11 cellular contexts compared by ENCODE assay signal in the genomic region with DNA sequence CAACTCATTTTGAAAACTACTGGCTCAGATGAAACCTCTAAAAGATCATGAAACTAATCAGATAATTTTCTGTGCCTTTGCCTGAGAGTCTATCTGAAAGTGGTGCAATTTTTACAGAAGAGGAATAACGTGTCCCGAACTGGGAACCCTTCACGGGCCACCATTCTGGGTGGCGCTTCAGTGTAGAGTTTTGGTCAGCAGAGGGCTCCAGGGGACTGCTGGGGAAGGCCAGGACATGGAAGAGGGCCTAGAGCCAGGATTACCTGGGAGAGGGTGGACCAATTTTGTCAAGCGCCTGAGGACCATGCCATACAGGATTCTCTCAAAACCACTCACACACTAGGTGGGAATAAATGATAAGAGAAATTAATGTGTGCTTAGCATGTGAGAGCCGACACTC. TPM values are rescaled to one million over a fixed set of nuclear protein-coding genes. Genes with fewer than 3 reads are reported as not detected.
DNase-seq lines count a peak whose midpoint lies in the region; ATAC-seq and TF ChIP-seq lines count a peak whose summit lies in the region.
"Had no signal": no experiment of that assay in that cellular context is flagged by ENCODE, and none has a peak within 500 bp of the region (broad histone marks: within the 10 kb centered on the region; RNA-seq: fewer than 3 reads in every experiment).

No MANE protein-coding gene starts in this region.

- in situ Hi-C loops in gastrocnemius medialis (cut with MboI; ENCODE audit: low sequenced_read_pairs in 4 of 4), result no loop called here

- no peak for TF ChIP-seq POLR2A in gastrocnemius medialis (IDR thresholded peaks at IDR 0.05)

- DNase-seq in cardiac muscle cell (ENCODE audit: low read depth in 1 of 2, low spot score in 1 of 2) (peak; percentile 12 to 60), cardiac septum (ENCODE audit: low spot score) (no peak), glomerular visceral epithelial cell (ENCODE audit: extremely low spot score) (peak; percentile 33), smooth muscle cell (lab: John Stamatoyannopoulos, UW; ENCODE audit: unreplicated experiment) (no peak), substantia nigra (lab: John Stamatoyannopoulos, UW) (no peak), gastrocnemius medialis (no peak), NCI-H526 treated with DMSO at 0.1 percent for 48 hours (lab: John Stamatoyannopoulos, UW) (no peak)
- DNase-seq: activated CD8-positive, alpha-beta memory T cell treated with anti-CD3 and anti-CD28 coated beads for 24 hours; kidney; OCI-M1 had no signal

- H3K79me2 ChIP-seq in smooth muscle cell (ENCODE audit: low read depth), result no peaks in the 10 kb centered on the region

- intact Hi-C loops in cardiac septum (cut with DNase I) (no loop called here), gastrocnemius medialis (cut with DNase I; ENCODE audit: low total_unique reads) (no loop called here)

- no peaks in the 10 kb centered on the region for H3F3A ChIP-seq in smooth muscle cell (ENCODE audit: low read depth)

- H3K9ac ChIP-seq in smooth muscle cell (ENCODE audit: low read depth), result no peak overlapping the region

- WGBS in smooth muscle cell (ENCODE audit: low lambda C conversion rate), result 29% methylated on average over 6 of the region's 6 CpGs

- no peak overlapping the region for H2AFZ ChIP-seq in smooth muscle cell (ENCODE audit: low read depth)

- H3K4me2 ChIP-seq in smooth muscle cell, result no peak overlapping the region

- H3K4me3 ChIP-seq in cardiac muscle cell (no peak overlapping the region), smooth muscle cell (no peak overlapping the region), gastrocnemius medialis (no peak overlapping the region)

- H3K27me3 ChIP-seq in cardiac muscle cell, result peaks cover 77% of the 10 kb centered on the region
- H3K27me3 ChIP-seq in smooth muscle cell (ENCODE audit: low read depth), result peaks cover 74% of the 10 kb centered on the region
- peaks cover 0 to 13% (median 0%) of the 10 kb centered on the region in 3 donors for H3K27me3 ChIP-seq in gastrocnemius medialis

- H3K36me3 ChIP-seq in cardiac muscle cell (no peaks in the 10 kb centered on the region), smooth muscle cell (ENCODE audit: low read depth) (no peaks in the 10 kb centered on the region), gastrocnemius medialis (no peaks in the 10 kb centered on the region)

- H4K20me1 ChIP-seq in smooth muscle cell (ENCODE audit: low read depth), result no peaks in the 10 kb centered on the region

- H3K9me3 ChIP-seq in cardiac muscle cell (ENCODE audit: low read depth) (no peaks in the 10 kb centered on the region), smooth muscle cell (replicated peaks; ENCODE audit: low read depth) (no peaks in the 10 kb centered on the region), gastrocnemius medialis (no peaks in the 10 kb centered on the region)

- peak; percentile 81 for ATAC-seq in SK-N-SH treated with all-trans-retinoic acid at 6 μM for 48 hours
- no peak for ATAC-seq in gastrocnemius medialis

- TF ChIP-seq CTCF in cardiac muscle cell (IDR thresholded peaks at IDR 0.05; ENCODE audit: low read depth, low read length) (peak; percentile 43), smooth muscle cell (IDR thresholded peaks at IDR 0.05; ENCODE audit: borderline replicate concordance, insufficient read depth, poor library complexity, severe bottlenecking) (peak; percentile 49), gastrocnemius medialis (IDR thresholded peaks at IDR 0.05 in 4 of 5, conservative IDR thresholded peaks at IDR 0.05 in 1 of 5) (peak in 1 of 5 experiments; percentile 14)

- H3K27ac ChIP-seq in cardiac muscle cell (no peak overlapping the region), smooth muscle cell (ENCODE audit: low read depth) (no peak overlapping the region), substantia nigra (ENCODE audit: low read depth, low read length, poor library complexity, severe bottlenecking) (no peak overlapping the region), gastrocnemius medialis (no peak overlapping the region)

- H3K4me1 ChIP-seq in cardiac muscle cell (ENCODE audit: low read depth), result no peaks in the 10 kb centered on the region
- H3K4me1 ChIP-seq in smooth muscle cell (ENCODE audit: low read depth), result no peaks in the 10 kb centered on the region
- H3K4me1 ChIP-seq in gastrocnemius medialis, result no peaks in the 10 kb centered on the region

TF ChIP-seq in SK-N-SH treated with all-trans-retinoic acid at 6 μM for 48 hours, 23 proteins besides CTCF, POLR2A, EP300 and RAD21:
- no peak for TF ChIP-seq TCF4 (CRISPR knock-in tag; IDR thresholded peaks at IDR 0.05; ENCODE audit: borderline replicate concordance)
- TF ChIP-seq ZNF8 (CRISPR knock-in tag; IDR thresholded peaks at IDR 0.05), result no peak
- TF ChIP-seq SNAI2 (CRISPR knock-in tag; IDR thresholded peaks at IDR 0.05), result no peak
- TF ChIP-seq, protein P1, sequence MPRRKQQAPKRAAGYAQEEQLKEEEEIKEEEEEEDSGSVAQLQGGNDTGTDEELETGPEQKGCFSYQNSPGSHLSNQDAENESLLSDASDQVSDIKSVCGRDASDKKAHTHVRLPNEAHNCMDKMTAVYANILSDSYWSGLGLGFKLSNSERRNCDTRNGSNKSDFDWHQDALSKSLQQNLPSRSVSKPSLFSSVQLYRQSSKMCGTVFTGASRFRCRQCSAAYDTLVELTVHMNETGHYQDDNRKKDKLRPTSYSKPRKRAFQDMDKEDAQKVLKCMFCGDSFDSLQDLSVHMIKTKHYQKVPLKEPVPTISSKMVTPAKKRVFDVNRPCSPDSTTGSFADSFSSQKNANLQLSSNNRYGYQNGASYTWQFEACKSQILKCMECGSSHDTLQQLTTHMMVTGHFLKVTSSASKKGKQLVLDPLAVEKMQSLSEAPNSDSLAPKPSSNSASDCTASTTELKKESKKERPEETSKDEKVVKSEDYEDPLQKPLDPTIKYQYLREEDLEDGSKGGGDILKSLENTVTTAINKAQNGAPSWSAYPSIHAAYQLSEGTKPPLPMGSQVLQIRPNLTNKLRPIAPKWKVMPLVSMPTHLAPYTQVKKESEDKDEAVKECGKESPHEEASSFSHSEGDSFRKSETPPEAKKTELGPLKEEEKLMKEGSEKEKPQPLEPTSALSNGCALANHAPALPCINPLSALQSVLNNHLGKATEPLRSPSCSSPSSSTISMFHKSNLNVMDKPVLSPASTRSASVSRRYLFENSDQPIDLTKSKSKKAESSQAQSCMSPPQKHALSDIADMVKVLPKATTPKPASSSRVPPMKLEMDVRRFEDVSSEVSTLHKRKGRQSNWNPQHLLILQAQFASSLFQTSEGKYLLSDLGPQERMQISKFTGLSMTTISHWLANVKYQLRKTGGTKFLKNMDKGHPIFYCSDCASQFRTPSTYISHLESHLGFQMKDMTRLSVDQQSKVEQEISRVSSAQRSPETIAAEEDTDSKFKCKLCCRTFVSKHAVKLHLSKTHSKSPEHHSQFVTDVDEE (CRISPR knock-in tag; IDR thresholded peaks at IDR 0.05), result no peak
- TF ChIP-seq, protein P2, sequence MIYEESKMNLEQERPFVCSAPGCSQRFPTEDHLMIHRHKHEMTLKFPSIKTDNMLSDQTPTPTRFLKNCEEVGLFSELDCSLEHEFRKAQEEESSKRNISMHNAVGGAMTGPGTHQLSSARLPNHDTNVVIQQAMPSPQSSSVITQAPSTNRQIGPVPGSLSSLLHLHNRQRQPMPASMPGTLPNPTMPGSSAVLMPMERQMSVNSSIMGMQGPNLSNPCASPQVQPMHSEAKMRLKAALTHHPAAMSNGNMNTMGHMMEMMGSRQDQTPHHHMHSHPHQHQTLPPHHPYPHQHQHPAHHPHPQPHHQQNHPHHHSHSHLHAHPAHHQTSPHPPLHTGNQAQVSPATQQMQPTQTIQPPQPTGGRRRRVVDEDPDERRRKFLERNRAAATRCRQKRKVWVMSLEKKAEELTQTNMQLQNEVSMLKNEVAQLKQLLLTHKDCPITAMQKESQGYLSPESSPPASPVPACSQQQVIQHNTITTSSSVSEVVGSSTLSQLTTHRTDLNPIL (CRISPR knock-in tag; IDR thresholded peaks at IDR 0.05; ENCODE audit: low read depth), result no peak
- TF ChIP-seq OSR1 (CRISPR knock-in tag; IDR thresholded peaks at IDR 0.05), result no peak
- no peak for TF ChIP-seq ZFP3 (CRISPR knock-in tag; IDR thresholded peaks at IDR 0.05)
- no peak for TF ChIP-seq ZC3H10 (CRISPR knock-in tag; IDR thresholded peaks at IDR 0.05)
- no peak for TF ChIP-seq GLIS3 (CRISPR knock-in tag; IDR thresholded peaks at IDR 0.05)
- TF ChIP-seq PPARA (CRISPR knock-in tag; IDR thresholded peaks at IDR 0.05; ENCODE audit: borderline replicate concordance), result no peak
- TF ChIP-seq TOX (CRISPR knock-in tag; IDR thresholded peaks at IDR 0.05; ENCODE audit: borderline replicate concordance), result no peak
- TF ChIP-seq ZFP30 (CRISPR knock-in tag; IDR thresholded peaks at IDR 0.05), result no peak
- no peak for TF ChIP-seq RARB (CRISPR knock-in tag; IDR thresholded peaks at IDR 0.05)
- TF ChIP-seq, protein P3, sequence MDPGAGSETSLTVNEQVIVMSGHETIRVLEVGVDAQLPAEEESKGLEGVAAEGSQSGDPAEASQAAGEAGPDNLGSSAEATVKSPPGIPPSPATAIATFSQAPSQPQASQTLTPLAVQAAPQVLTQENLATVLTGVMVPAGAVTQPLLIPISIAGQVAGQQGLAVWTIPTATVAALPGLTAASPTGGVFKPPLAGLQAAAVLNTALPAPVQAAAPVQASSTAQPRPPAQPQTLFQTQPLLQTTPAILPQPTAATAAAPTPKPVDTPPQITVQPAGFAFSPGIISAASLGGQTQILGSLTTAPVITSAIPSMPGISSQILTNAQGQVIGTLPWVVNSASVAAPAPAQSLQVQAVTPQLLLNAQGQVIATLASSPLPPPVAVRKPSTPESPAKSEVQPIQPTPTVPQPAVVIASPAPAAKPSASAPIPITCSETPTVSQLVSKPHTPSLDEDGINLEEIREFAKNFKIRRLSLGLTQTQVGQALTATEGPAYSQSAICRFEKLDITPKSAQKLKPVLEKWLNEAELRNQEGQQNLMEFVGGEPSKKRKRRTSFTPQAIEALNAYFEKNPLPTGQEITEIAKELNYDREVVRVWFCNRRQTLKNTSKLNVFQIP (CRISPR knock-in tag; IDR thresholded peaks at IDR 0.05; ENCODE audit: borderline replicate concordance, low read depth), result no peak

RNA-seq across cellular contexts. Expression of a gene that starts 49.7 kb away (rescaled TPM):
- 15.0 and 20.1 TPM in 2 replicates for total RNA-seq in cardiac muscle cell
- polyA plus RNA-seq in cardiac muscle cell, result 8.1 and 9.9 TPM in 2 replicates
- 0.03 TPM for total RNA-seq in cardiac septum
- total RNA-seq in smooth muscle cell, result 6.3 and 17.9 TPM in 2 replicates
- polyA plus RNA-seq in smooth muscle cell, result 12.1 and 15.8 TPM in 2 replicates
- total RNA-seq in gastrocnemius medialis, result not detected

Comparison
In these comparisons a context has a peak if more than half of its experiments do, and no peak if none do; other contexts are left out.
1. DNase-seq: peak in cardiac muscle cell (2 of 2) and glomerular visceral epithelial cell (single experiment); none in cardiac septum (single experiment), smooth muscle cell (single experiment), substantia nigra (0 of 49), gastrocnemius medialis (0 of 2) and NCI-H526 treated with DMSO at 0.1 percent for 48 hours (single experiment).